In genomic region chr10:124287791-124288190, GRCh38 we compare ENCODE assay signal across 20 cellular contexts.
"Had no signal": no experiment of that assay in that cellular context is flagged by ENCODE, and none has a peak within 500 bp of the region (broad histone marks: within the 10 kb centered on the region; RNA-seq: fewer than 3 reads in every experiment).

No MANE protein-coding gene starts in this region.

- H3K27ac ChIP-seq: brain microvascular endothelial cell, esophagus muscularis mucosa, gastroesophageal sphincter, heart left ventricle, pancreas, tibial artery, uterus, VCaP had no signal

- ATAC-seq: activated naive CD8-positive, alpha-beta T cell treated with anti-CD3 and anti-CD28 coated beads, Interleukin-2, amount 50 U/mL, for 24 hours; gastroesophageal sphincter; heart left ventricle; naive thymus-derived CD4-positive, alpha-beta T cell; pancreas had no signal

- H3K9me3 Mint-ChIP-seq: activated naive CD4-positive, alpha-beta T cell treated with anti-CD3 and anti-CD28 coated beads, Interleukin-2, amount 10 ng/mL, durations not matched to agents 7 days and 5 days; activated naive CD8-positive, alpha-beta T cell treated with anti-CD3 and anti-CD28 coated beads, Interleukin-2, amount 50 U/mL, for 24 hours; central memory CD8-positive, alpha-beta T cell; memory B cell; T-helper 1 cell treated with Interleukin-12 subunit alpha and Interleukin-12 subunit beta and Interleukin-4 antibody, amounts not matched to agents 30 μg/mL and 1 μg/mL, for 36 hours had no signal

- H3K27me3 ChIP-seq: brain microvascular endothelial cell, esophagus muscularis mucosa, gastroesophageal sphincter, pancreas, tibial artery, uterus had no signal

- H3K27me3 Mint-ChIP-seq: activated naive CD4-positive, alpha-beta T cell treated with anti-CD3 and anti-CD28 coated beads, Interleukin-2, amount 10 ng/mL, durations not matched to agents 7 days and 5 days; activated naive CD8-positive, alpha-beta T cell treated with anti-CD3 and anti-CD28 coated beads, Interleukin-2, amount 50 U/mL, for 24 hours; central memory CD8-positive, alpha-beta T cell; naive thymus-derived CD4-positive, alpha-beta T cell had no signal

- H3K4me3 Mint-ChIP-seq: activated naive CD4-positive, alpha-beta T cell treated with anti-CD3 and anti-CD28 coated beads, Interleukin-2, amount 10 ng/mL, durations not matched to agents 7 days and 5 days; activated naive CD8-positive, alpha-beta T cell treated with anti-CD3 and anti-CD28 coated beads, Interleukin-2, amount 50 U/mL, for 24 hours; central memory CD8-positive, alpha-beta T cell; memory B cell; naive thymus-derived CD4-positive, alpha-beta T cell; T-helper 1 cell treated with Interleukin-12 subunit alpha and Interleukin-12 subunit beta and Interleukin-4 antibody, amounts not matched to agents 30 μg/mL and 1 μg/mL, for 36 hours had no signal

- H3K4me1 ChIP-seq: gastroesophageal sphincter, pancreas, uterus had no signal

- H3K4me1 Mint-ChIP-seq: central memory CD8-positive, alpha-beta T cell had no signal

- H3K36me3 ChIP-seq: brain microvascular endothelial cell, esophagus muscularis mucosa, gastroesophageal sphincter, heart left ventricle, pancreas, tibial artery, uterus had no signal

- DNase-seq: activated CD4-positive, alpha-beta T cell treated with anti-CD3 and anti-CD28 coated beads for 1 hour; activated CD4-positive, alpha-beta T cell treated with anti-CD3 and anti-CD28 coated beads, Interleukin-2, amount 50 U/mL, for 48 hours; activated naive CD4-positive, alpha-beta T cell treated with anti-CD3 and anti-CD28 coated beads, Interleukin-2, amount 10 ng/mL, durations not matched to agents 7 days and 5 days; activated naive CD8-positive, alpha-beta T cell treated with anti-CD3 and anti-CD28 coated beads, Interleukin-2, amount 50 U/mL, for 24 hours; anterior cingulate cortex; brain microvascular endothelial cell; effector CD4-positive, alpha-beta T cell; kidney glomerular epithelial cell; naive thymus-derived CD4-positive, alpha-beta T cell; stimulated activated naive CD4-positive, alpha-beta T cell had no signal

- H3K36me3 Mint-ChIP-seq: activated naive CD4-positive, alpha-beta T cell treated with anti-CD3 and anti-CD28 coated beads, Interleukin-2, amount 10 ng/mL, durations not matched to agents 7 days and 5 days; memory B cell; naive thymus-derived CD4-positive, alpha-beta T cell had no signal

- H3K27ac Mint-ChIP-seq: activated naive CD4-positive, alpha-beta T cell treated with anti-CD3 and anti-CD28 coated beads, Interleukin-2, amount 10 ng/mL, durations not matched to agents 7 days and 5 days; activated naive CD8-positive, alpha-beta T cell treated with anti-CD3 and anti-CD28 coated beads, Interleukin-2, amount 50 U/mL, for 24 hours; memory B cell; naive thymus-derived CD4-positive, alpha-beta T cell; T-helper 1 cell treated with Interleukin-12 subunit alpha and Interleukin-12 subunit beta and Interleukin-4 antibody, amounts not matched to agents 30 μg/mL and 1 μg/mL, for 36 hours had no signal

- H3K4me3 ChIP-seq: esophagus muscularis mucosa, gastroesophageal sphincter, heart left ventricle, pancreas, tibial artery, uterus had no signal

- H3K9me3 ChIP-seq: esophagus muscularis mucosa, gastroesophageal sphincter, heart left ventricle, pancreas, tibial artery, uterus had no signal
